ENCODE assay signal across 8 cellular contexts in the genomic region with DNA sequence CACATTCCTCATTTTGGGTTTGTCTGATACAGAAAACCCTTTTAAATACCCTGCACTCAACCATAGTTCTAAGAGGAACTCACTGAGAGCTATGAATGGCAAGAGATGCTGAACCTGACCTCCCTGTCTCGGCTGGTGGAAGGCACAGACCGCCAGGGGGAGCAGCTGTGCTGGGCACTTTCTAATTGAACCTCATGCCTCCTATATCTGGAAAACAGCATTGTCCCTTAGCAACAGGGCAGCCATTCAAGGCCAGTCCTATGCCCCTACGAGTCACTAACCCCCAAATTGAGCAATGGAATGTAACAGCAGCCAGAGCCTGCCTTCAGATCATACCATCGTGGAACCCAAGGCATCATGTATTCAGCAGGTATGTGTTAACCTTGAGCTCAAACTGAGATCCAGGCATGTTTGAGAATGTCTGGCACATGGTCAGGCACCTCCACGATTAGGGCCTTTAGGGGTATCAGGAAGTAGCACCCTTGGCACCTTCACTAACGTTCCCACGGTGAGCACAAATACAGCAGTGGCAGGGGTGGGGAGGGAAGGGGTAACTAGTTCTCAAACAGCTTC.
DNase-seq lines count a peak whose midpoint lies in the region; ATAC-seq lines count a peak whose summit lies in the region.

No MANE protein-coding gene starts in this region.

- peak; percentile 27 for DNase-seq in DMS153 treated with DMSO at 0.1 percent for 48 hours (lab: John Stamatoyannopoulos, UW; ENCODE audit: unreplicated experiment)
- DNase-seq in DMS153 (lab: John Stamatoyannopoulos, UW): no peak
- DNase-seq in NCI-H526 (lab: John Stamatoyannopoulos, UW): peak; percentile 3 to 53
- peak; percentile 57 for DNase-seq in activated CD4-positive, alpha-beta T cell treated with anti-CD3 and anti-CD28 coated beads, Interleukin-2, amount 50 U/mL, for 1 hour
- peak; percentile 40 for DNase-seq in effector CD4-positive, alpha-beta T cell
- DNase-seq in midbrain (lab: John Stamatoyannopoulos, UW): peak; percentile 6
- peak; percentile 64 for DNase-seq in stimulated activated naive CD8-positive, alpha-beta T cell treated with anti-CD3 and anti-CD28 coated beads, Interleukin-15, Interleukin-2, amounts not matched to agents 100 U/mL and 50 U/mL, for 24 hours

- peak; percentile 55 for ATAC-seq in HG03135 (IDR thresholded peaks at IDR 0.05; ENCODE audit: unreplicated experiment)
- ATAC-seq in stimulated activated naive CD8-positive, alpha-beta T cell treated with anti-CD3 and anti-CD28 coated beads, Interleukin-15, Interleukin-2, amounts not matched to agents 100 U/mL and 50 U/mL, for 24 hours: peak; percentile 58
